ENCODE assay signal across 10 cellular contexts in the genomic region with DNA sequence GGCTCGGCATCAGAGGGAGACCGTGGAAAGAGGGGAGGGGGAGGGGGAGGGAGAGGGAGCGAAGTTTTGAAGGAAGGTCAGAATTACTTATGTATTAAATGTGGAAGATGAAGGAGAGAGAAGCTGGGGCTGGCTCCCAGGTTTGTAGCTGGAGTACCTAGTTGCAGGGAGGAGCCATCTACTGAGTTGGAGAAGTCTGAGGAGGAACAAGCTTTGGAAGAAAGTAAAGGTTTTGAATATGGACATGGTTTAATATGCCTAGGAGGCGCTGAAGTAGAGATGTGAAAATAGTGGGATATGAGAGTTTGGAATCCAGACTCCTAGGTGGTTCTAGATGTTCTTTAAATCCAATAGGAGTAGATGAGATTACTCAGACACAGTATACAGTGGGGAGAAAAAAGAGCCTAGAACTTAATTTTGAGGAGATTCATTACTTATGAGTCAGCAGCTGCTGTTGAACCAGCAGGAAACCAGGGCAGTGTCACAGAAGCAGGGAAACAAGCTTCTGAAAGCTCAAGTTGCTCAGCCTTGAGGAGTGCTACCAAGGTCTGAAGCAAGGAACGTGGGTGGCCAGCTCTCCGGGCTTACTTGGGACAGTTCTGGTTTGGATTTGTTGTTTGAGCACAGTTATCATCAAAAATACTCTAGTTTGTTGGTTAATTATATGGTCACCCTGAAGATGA.
DNase-seq lines count a peak whose midpoint lies in the region; ATAC-seq and TF ChIP-seq lines count a peak whose summit lies in the region.
"Had no signal": no experiment of that assay in that cellular context is flagged by ENCODE, and none has a peak within 500 bp of the region (broad histone marks: within the 10 kb centered on the region; RNA-seq: fewer than 3 reads in every experiment).

No MANE protein-coding gene starts in this region.

- no peaks in the 10 kb centered on the region for H3K9me3 ChIP-seq in SJSA1 (replicated peaks)

- no peak for TF ChIP-seq CTCF in progenitor cell of endocrine pancreas (IDR thresholded peaks at IDR 0.05; ENCODE audit: unreplicated experiment)

- H3K27me3 Mint-ChIP-seq in progenitor cell of endocrine pancreas = no peaks in the 10 kb centered on the region

- H3K36me3 Mint-ChIP-seq in progenitor cell of endocrine pancreas (ENCODE audit: insufficient read depth) = peaks cover 51% of the 10 kb centered on the region

- peak overlapping the region; percentile 15 for H3K27ac ChIP-seq in SJSA1
- H3K27ac ChIP-seq: KMS-11 had no signal

- H3K4me3 ChIP-seq in SJSA1 = no peak overlapping the region

- H3K27ac Mint-ChIP-seq in progenitor cell of endocrine pancreas = peak overlapping the region; percentile 54

- H3K36me3 ChIP-seq in SJSA1 = peaks cover 66% of the 10 kb centered on the region

- peak; percentile 88 for DNase-seq in EL
- DNase-seq in SJSA1 (ENCODE audit: low read depth in 1 of 2, low spot score in 2 of 2) = peak; percentile 77 to 88
- DNase-seq in fibroblast of peridontal ligament (ENCODE audit: extremely low read depth) = peak; percentile 73
- DNase-seq in progenitor cell of endocrine pancreas (ENCODE audit: low spot score, unreplicated experiment) = no peak
- DNase-seq in COLO668 (lab: John Stamatoyannopoulos, UW; ENCODE audit: unreplicated experiment) = no peak
- no peak for DNase-seq in T-helper 9 cell
- DNase-seq: effector CD8-positive, alpha-beta T cell had no signal

- no peaks in the 10 kb centered on the region for H3K27me3 ChIP-seq in SJSA1 (replicated peaks)

- H3K4me3 Mint-ChIP-seq in progenitor cell of endocrine pancreas (ENCODE audit: low read depth) = no peak overlapping the region

- peaks cover 29% of the 10 kb centered on the region for H3K4me1 Mint-ChIP-seq in progenitor cell of endocrine pancreas (ENCODE audit: low read depth)

- no peak for ATAC-seq in HG03439 (IDR thresholded peaks at IDR 0.05; ENCODE audit: unreplicated experiment)
- ATAC-seq in HG03354 (IDR thresholded peaks at IDR 0.05; ENCODE audit: poor library complexity, severe bottlenecking, unreplicated experiment) = no peak

- H3K4me1 ChIP-seq in SJSA1 (replicated peaks) = peaks cover 19% of the 10 kb centered on the region

- peaks cover 9% of the 10 kb centered on the region for H3K9me3 Mint-ChIP-seq in progenitor cell of endocrine pancreas (ENCODE audit: low read depth)

Comparison
In these comparisons a context has a peak if more than half of its experiments do, and no peak if none do; other contexts are left out.
1. DNase-seq: peak in EL (single experiment), SJSA1 (2 of 2) and fibroblast of peridontal ligament (single experiment); none in progenitor cell of endocrine pancreas (single experiment), COLO668 (single experiment) and T-helper 9 cell (single experiment).